1 cellular context compared by ENCODE assay signal in the genomic region with DNA sequence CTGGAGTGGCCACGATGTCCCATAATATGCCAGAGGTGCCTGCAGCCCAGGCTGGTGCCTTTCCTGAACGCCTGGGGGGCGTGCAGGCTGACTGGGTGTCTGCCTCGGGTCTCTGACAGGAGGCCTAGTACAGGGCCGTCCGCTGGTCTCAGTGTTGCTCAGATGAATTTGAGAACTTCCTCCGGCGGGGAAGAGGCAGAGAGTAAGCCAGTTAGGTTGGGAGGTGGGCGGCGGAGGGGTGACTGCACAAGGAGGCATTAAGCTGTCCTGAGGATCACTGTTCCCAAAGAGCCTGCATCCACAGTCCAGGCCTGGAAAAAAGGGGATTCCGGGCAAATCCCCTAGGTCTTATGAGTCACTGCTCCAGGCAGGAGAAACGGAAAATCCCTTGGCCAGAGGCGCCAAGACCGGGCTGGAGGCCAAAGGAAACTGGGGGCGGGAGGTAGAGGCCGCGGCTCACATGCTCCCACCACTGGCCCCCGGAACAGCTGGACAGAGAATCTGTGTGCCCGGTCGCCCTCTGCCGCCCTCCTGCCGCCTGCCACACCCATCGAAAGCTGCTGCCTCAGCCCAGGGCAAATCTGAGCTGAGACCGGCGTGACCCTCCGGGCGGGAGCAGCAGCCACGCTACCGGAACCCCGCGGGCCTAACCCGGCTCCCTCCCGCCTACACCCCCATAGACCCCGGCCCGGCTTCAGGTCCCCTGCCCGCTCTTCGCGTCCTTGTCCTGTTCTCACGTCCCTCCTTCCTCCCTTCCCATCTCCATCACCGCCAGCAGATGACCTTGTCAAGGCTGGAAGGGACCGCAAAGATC.
TF ChIP-seq lines count a peak whose summit lies in the region.

No MANE protein-coding gene starts in this region.

TF ChIP-seq in K562, 482 proteins besides CTCF, POLR2A, EP300 and RAD21:
- TF ChIP-seq HEY1 (CRISPR knock-in tag; IDR thresholded peaks at IDR 0.05; ENCODE audit: borderline replicate concordance) (no peak), RFX5 (IDR thresholded peaks at IDR 0.05; ENCODE audit: low read depth, low read length) (no peak), RBFOX2 (IDR thresholded peaks at IDR 0.05; ENCODE audit: low read depth, low read length) (0 out of 2 replicates have a peak, but pooled peaks have one; percentile 1), EGR1 (conservative IDR thresholded peaks at IDR 0.05) (peak; percentile 18; the same call in 1 of the 2 replicates), GATAD2B (IDR thresholded peaks at IDR 0.05; ENCODE audit: borderline replicate concordance) (no peak), ZNF121 (CRISPR knock-in tag; conservative IDR thresholded peaks at IDR 0.05) (no peak), ASH1L (IDR thresholded peaks at IDR 0.05; ENCODE audit: borderline replicate concordance, low read depth, partially characterized antibody) (no peak), CBFB (CRISPR knock-in tag; IDR thresholded peaks at IDR 0.05) (0 out of 2 replicates have a peak, but pooled peaks have one; percentile 22), HNRNPL (IDR thresholded peaks at IDR 0.05; ENCODE audit: low read depth, low read length) (no peak), PATZ1 (CRISPR knock-in tag; IDR thresholded peaks at IDR 0.05; ENCODE audit: borderline replicate concordance) (no peak), HMGN3 (IDR thresholded peaks at IDR 0.05; ENCODE audit: borderline replicate concordance, extremely low read depth, insufficient read length, low read depth, low read length) (no peak)
